Comparison of ENCODE assay signal across 8 cellular contexts in genomic region chr13:29594310-29594709, GRCh38. TPM values are rescaled to one million over a fixed set of nuclear protein-coding genes. Genes with fewer than 3 reads are reported as not detected.
DNase-seq lines count a peak whose midpoint lies in the region; ATAC-seq and TF ChIP-seq lines count a peak whose summit lies in the region.

No MANE protein-coding gene starts in this region.

- H3K27me3 Mint-ChIP-seq in Calu3 (ENCODE audit: unreplicated experiment), result no peaks in the 10 kb centered on the region
- no peaks in the 10 kb centered on the region for H3K27me3 Mint-ChIP-seq in activated naive CD4-positive, alpha-beta T cell treated with anti-CD3 and anti-CD28 coated beads, Interleukin-2, amount 10 ng/mL, durations not matched to agents 7 days and 5 days

- H3K4me2 ChIP-seq in OCI-LY3 (ENCODE audit: low read length), result peak overlapping the region; percentile 79

- CTCF ChIA-PET in Calu3 (lab: Charles Lee), result no interaction called here
- CTCF ChIA-PET in activated naive CD4-positive, alpha-beta T cell treated with anti-CD3 and anti-CD28 coated beads, Interleukin-2, amount 10 ng/mL, durations not matched to agents 7 days and 5 days (lab: Charles Lee), result no interaction called here

- H3K9me3 ChIP-seq in OCI-LY3 (ENCODE audit: insufficient read depth, low read length), result no peaks in the 10 kb centered on the region

- peak overlapping the region; percentile 70 for H3K4me3 Mint-ChIP-seq in Calu3 (ENCODE audit: low read depth, unreplicated experiment)
- peak overlapping the region; percentile 88 for H3K4me3 Mint-ChIP-seq in activated naive CD4-positive, alpha-beta T cell treated with anti-CD3 and anti-CD28 coated beads, Interleukin-2, amount 10 ng/mL, durations not matched to agents 7 days and 5 days

- intact Hi-C loops in Calu3 (cut with micrococcal nuclease; ENCODE audit: unreplicated experiment), result loop anchor here (5.0 kb wide), 1 partner anchor 47 kb away; no protein-coding TSS in a partner anchor
- intact Hi-C loops in Right ventricle myocardium superior (cut with DNase I), result no loop called here

- H2AFZ ChIP-seq in OCI-LY3 (ENCODE audit: low read depth, low read length), result peak overlapping the region; percentile 19; the same call in 1 of the 2 replicates

- peaks cover 48% of the 10 kb centered on the region for H3K4me1 Mint-ChIP-seq in Calu3 (ENCODE audit: low read depth, unreplicated experiment)
- H3K4me1 Mint-ChIP-seq in activated naive CD4-positive, alpha-beta T cell treated with anti-CD3 and anti-CD28 coated beads, Interleukin-2, amount 10 ng/mL, durations not matched to agents 7 days and 5 days, result peaks cover 55% of the 10 kb centered on the region

- H3K9me3 Mint-ChIP-seq in Calu3 (ENCODE audit: low read depth, unreplicated experiment), result no peaks in the 10 kb centered on the region
- H3K9me3 Mint-ChIP-seq in activated naive CD4-positive, alpha-beta T cell treated with anti-CD3 and anti-CD28 coated beads, Interleukin-2, amount 10 ng/mL, durations not matched to agents 7 days and 5 days, result no peaks in the 10 kb centered on the region

- H3K27ac Mint-ChIP-seq in Calu3 (ENCODE audit: unreplicated experiment), result peak overlapping the region; percentile 46
- H3K27ac Mint-ChIP-seq in activated naive CD4-positive, alpha-beta T cell treated with anti-CD3 and anti-CD28 coated beads, Interleukin-2, amount 10 ng/mL, durations not matched to agents 7 days and 5 days, result peak overlapping the region; percentile 93

- peaks cover 60% of the 10 kb centered on the region for H3K79me2 ChIP-seq in OCI-LY3 (ENCODE audit: low read length)

- H3K36me3 ChIP-seq in OCI-LY3 (replicated peaks; ENCODE audit: low read depth, low read length) (peaks cover 20% of the 10 kb centered on the region), rectal smooth muscle tissue (ENCODE audit: control insufficient read depth, insufficient read depth, low read length) (no peaks in the 10 kb centered on the region)

- ATAC-seq in GM19397 (IDR thresholded peaks at IDR 0.05; ENCODE audit: unreplicated experiment), result peak; percentile 17
- ATAC-seq in HG03460 (IDR thresholded peaks at IDR 0.05; ENCODE audit: unreplicated experiment), result peak; percentile 29
- ATAC-seq in Right ventricle myocardium superior (ENCODE audit: poor library complexity), result peak; percentile 52

- no TSS peak for BruUV-seq in Calu3 (replicated peaks; lab: Mats Ljungman, UMichigan)

- H3K36me3 Mint-ChIP-seq in Calu3 (ENCODE audit: insufficient read depth, unreplicated experiment), result peaks cover 51% of the 10 kb centered on the region
- H3K36me3 Mint-ChIP-seq in activated naive CD4-positive, alpha-beta T cell treated with anti-CD3 and anti-CD28 coated beads, Interleukin-2, amount 10 ng/mL, durations not matched to agents 7 days and 5 days, result peaks cover 10% of the 10 kb centered on the region

- H3K4me1 ChIP-seq in OCI-LY3 (ENCODE audit: low read length) (peaks cover 21% of the 10 kb centered on the region), rectal smooth muscle tissue (ENCODE audit: control insufficient read depth, insufficient read depth, low read length) (peaks cover 2% of the 10 kb centered on the region)

- H4K20me1 ChIP-seq in OCI-LY3 (ENCODE audit: insufficient read depth, low read length), result peaks cover 49% of the 10 kb centered on the region

- TF ChIP-seq CTCF in Calu3 (IDR thresholded peaks at IDR 0.05; ENCODE audit: unreplicated experiment) (no peak), OCI-LY3 (IDR thresholded peaks at IDR 0.05; ENCODE audit: low read depth, low read length) (no peak)

- peak overlapping the region; percentile 63 for H3K27ac ChIP-seq in OCI-LY3 (ENCODE audit: low read length)
- peak overlapping the region; percentile 95 for H3K27ac ChIP-seq in rectal smooth muscle tissue (ENCODE audit: low read depth, low read length)

- DNase-seq in Calu3, result peak; percentile 50
- DNase-seq in activated naive CD4-positive, alpha-beta T cell treated with anti-CD3 and anti-CD28 coated beads, Interleukin-2, amount 10 ng/mL, durations not matched to agents 7 days and 5 days, result peak; percentile 50
- DNase-seq in Right ventricle myocardium superior, result no peak
- DNase-seq in mucosa of gallbladder (ENCODE audit: low spot score), result no peak

- H3K4me3 ChIP-seq in OCI-LY3 (ENCODE audit: low read length) (peak overlapping the region; percentile 81), rectal smooth muscle tissue (ENCODE audit: low read length) (peak overlapping the region; percentile 78)

- H3K27me3 ChIP-seq in OCI-LY3 (ENCODE audit: low read depth, low read length), result no peaks in the 10 kb centered on the region
- H3K27me3 ChIP-seq in rectal smooth muscle tissue (ENCODE audit: control insufficient read depth, insufficient read depth, low read length), result no peaks in the 10 kb centered on the region

- H3K9ac ChIP-seq in OCI-LY3 (ENCODE audit: low read length) (peak overlapping the region; percentile 98), rectal smooth muscle tissue (ENCODE audit: low read length) (peak overlapping the region; percentile 57)

RNA-seq across cellular contexts. Expression of gene SLC7A1, which starts 1.2 kb away (rescaled TPM):
- total RNA-seq in Calu3 (2022), result 86.6 and 91.4 TPM in 2 replicates
- 14.2 TPM for total RNA-seq in Right ventricle myocardium superior
- total RNA-seq in mucosa of gallbladder, result 27.5 TPM

Comparison
In these comparisons a context has a peak if more than half of its experiments do, and no peak if none do; other contexts are left out.
1. DNase-seq: peak in Calu3 (single experiment) and activated naive CD4-positive, alpha-beta T cell treated with anti-CD3 and anti-CD28 coated beads, Interleukin-2, amount 10 ng/mL, durations not matched to agents 7 days and 5 days (single experiment); none in Right ventricle myocardium superior (single experiment) and mucosa of gallbladder (single experiment).
2. Peak in every context shown above with its lines, with median percentiles within 50 percentile points of each other: ATAC-seq.